7 cellular contexts compared by ENCODE assay signal in the genomic region with DNA sequence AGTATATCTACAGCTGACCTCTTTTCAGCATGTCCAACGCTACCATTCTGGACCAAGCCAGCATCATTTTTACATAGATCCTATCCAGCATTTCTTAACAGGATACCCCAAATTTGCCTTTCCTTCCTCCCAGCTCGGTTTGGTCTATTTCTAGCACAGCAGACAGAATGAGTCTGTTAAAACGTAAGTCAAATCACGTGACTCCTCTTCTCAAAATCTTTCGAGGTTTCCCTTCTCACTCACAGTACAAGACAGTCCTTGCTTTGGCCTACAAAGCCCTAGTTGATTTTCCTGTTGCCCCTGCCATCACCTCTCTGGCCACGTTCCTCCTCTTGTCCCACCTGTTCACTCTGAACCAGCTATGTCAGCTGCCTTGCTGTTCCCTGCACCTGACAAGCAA.
"Had no signal": no experiment of that assay in that cellular context is flagged by ENCODE, and none has a peak within 500 bp of the region (broad histone marks: within the 10 kb centered on the region; RNA-seq: fewer than 3 reads in every experiment).

No MANE protein-coding gene starts in this region.

- H2AFZ ChIP-seq: GM23338 had no signal

- ATAC-seq: GM23338 had no signal

- H3K4me2 ChIP-seq: GM23338 had no signal

- DNase-seq: H9, HCEC 1CT, KG1 had no signal

- H3K4me3 ChIP-seq: GM23338 had no signal

- FAIRE-seq: H1, H54, HTR-8/SVneo had no signal
